In the genomic region with DNA sequence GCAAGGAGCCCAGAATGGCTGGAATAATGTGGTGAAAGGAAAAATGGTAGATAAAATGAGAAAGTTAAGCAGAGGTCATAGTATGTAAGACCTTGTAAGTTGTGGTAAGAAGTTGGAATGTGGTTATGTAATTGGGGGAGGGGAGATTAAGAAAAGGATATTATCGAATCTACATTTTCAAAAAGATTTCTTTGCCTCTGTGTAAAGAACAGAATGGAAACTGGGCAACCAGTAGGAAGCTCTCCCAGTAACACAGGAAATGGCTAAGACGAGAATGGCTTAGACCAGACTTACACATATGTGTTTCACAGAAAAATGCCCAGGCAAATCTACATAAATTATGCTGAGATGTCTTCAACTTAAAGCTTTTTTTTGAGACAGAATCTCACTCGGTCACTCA, we compare ENCODE assay signal across 2 cellular contexts.
TF ChIP-seq lines count a peak whose summit lies in the region.

No MANE protein-coding gene starts in this region.

TF ChIP-seq in GM12891, 5 proteins besides CTCF, POLR2A, EP300 and RAD21:
- no peak for TF ChIP-seq SPI1 (IDR thresholded peaks at IDR 0.05; ENCODE audit: low read depth, low read length)
- TF ChIP-seq TAF1 (IDR thresholded peaks at IDR 0.05; ENCODE audit: low read depth, low read length): no peak
- TF ChIP-seq PAX5 (IDR thresholded peaks at IDR 0.05; ENCODE audit: insufficient read depth, low read length, severe bottlenecking): no peak
- TF ChIP-seq POLR2AphosphoS5 (IDR thresholded peaks at IDR 0.05; ENCODE audit: low read depth, low read length): no peak
- no peak for TF ChIP-seq POU2F2 (IDR thresholded peaks at IDR 0.05; ENCODE audit: low read depth, low read length)

TF ChIP-seq in IMR-90, 13 proteins besides CTCF, POLR2A, EP300 and RAD21:
- no peak for TF ChIP-seq RCOR1 (IDR thresholded peaks at IDR 0.05; ENCODE audit: insufficient replicate concordance, low read length)
- no peak for TF ChIP-seq MAZ (IDR thresholded peaks at IDR 0.05; ENCODE audit: borderline replicate concordance, low read depth, low read length)
- no peak for TF ChIP-seq MXI1 (IDR thresholded peaks at IDR 0.05; ENCODE audit: borderline replicate concordance, low read depth, low read length)
- TF ChIP-seq ELK1 (IDR thresholded peaks at IDR 0.05; ENCODE audit: borderline replicate concordance, low read depth, low read length): no peak
- TF ChIP-seq FOS (IDR thresholded peaks at IDR 0.05; ENCODE audit: low read depth, low read length): no peak
TF ChIP-seq in IMR-90: peak in this region for 0.
